19 cellular contexts compared by ENCODE assay signal in genomic region chrX:125090046-125090445, GRCh38.
DNase-seq lines count a peak whose midpoint lies in the region; ATAC-seq and TF ChIP-seq lines count a peak whose summit lies in the region.
"Had no signal": no experiment of that assay in that cellular context is flagged by ENCODE, and none has a peak within 500 bp of the region (broad histone marks: within the 10 kb centered on the region; RNA-seq: fewer than 3 reads in every experiment).

No MANE protein-coding gene starts in this region.

- no peaks in the 10 kb centered on the region for H3K9me2 ChIP-seq in MM.1S (replicated peaks; ENCODE audit: insufficient read depth, low read length)

- H3K9ac ChIP-seq in MM.1S (ENCODE audit: low read length), result no peak overlapping the region
- H3K9ac ChIP-seq: BLaER1 had no signal

- no peaks in the 10 kb centered on the region for H3K4me1 ChIP-seq in MM.1S (ENCODE audit: low read length)
- no peaks in the 10 kb centered on the region for H3K4me1 ChIP-seq in foreskin keratinocyte
- H3K4me1 ChIP-seq: BLaER1, colonic mucosa, SJSA1 had no signal

- no peaks in the 10 kb centered on the region for H3K36me3 ChIP-seq in MM.1S (replicated peaks; ENCODE audit: insufficient read depth, low read length)
- H3K36me3 ChIP-seq: BLaER1, colonic mucosa, SJSA1 had no signal

- H3K27me3 ChIP-seq in MM.1S (replicated peaks; ENCODE audit: insufficient read depth, low read length), result no peaks in the 10 kb centered on the region
- H3K27me3 ChIP-seq in foreskin keratinocyte, result no peaks in the 10 kb centered on the region
- H3K27me3 ChIP-seq: colonic mucosa, hepatocyte, SJSA1 had no signal

- no peak overlapping the region for H3K4me3 ChIP-seq in MM.1S (ENCODE audit: low read length)
- H3K4me3 ChIP-seq: BLaER1, colonic mucosa, hepatocyte, lung, SJSA1 had no signal

- H3K79me2 ChIP-seq in MM.1S (ENCODE audit: low read length), result no peaks in the 10 kb centered on the region
- H3K79me2 ChIP-seq: hepatocyte had no signal

- H3F3A ChIP-seq in MM.1S (ENCODE audit: insufficient read depth, low read length), result no peaks in the 10 kb centered on the region

- TF ChIP-seq CTCF in MM.1S (IDR thresholded peaks at IDR 0.05; ENCODE audit: low read length) (no peak), foreskin keratinocyte (conservative IDR thresholded peaks at IDR 0.05) (no peak), GM10266 (IDR thresholded peaks at IDR 0.05; ENCODE audit: control insufficient read depth, insufficient read depth, low read depth, missing control alignments) (no peak)

- no peak overlapping the region for H3K27ac ChIP-seq in MM.1S (ENCODE audit: low read length)
- H3K27ac ChIP-seq in foreskin keratinocyte, result no peak overlapping the region
- H3K27ac ChIP-seq: BLaER1, colonic mucosa, hepatocyte, HL-60, SJSA1 had no signal

- no peak overlapping the region for H2AFZ ChIP-seq in MM.1S (ENCODE audit: low read length)
- H2AFZ ChIP-seq: hepatocyte had no signal

- peak; percentile 67 for ATAC-seq in foreskin keratinocyte
- ATAC-seq: T-helper 17 cell had no signal

- DNase-seq in NCI-H2029 (lab: John Stamatoyannopoulos, UW) (peak; percentile 37), NCI-H2029 treated with DMSO at 0.1 percent for 48 hours (lab: John Stamatoyannopoulos, UW) (no peak), MM.1S (peak; percentile 14), NCI-H446 (lab: John Stamatoyannopoulos, UW) (peak; percentile 2 to 48), foreskin keratinocyte (peak; percentile 1 to 24), DMS79 (lab: John Stamatoyannopoulos, UW) (no peak), GM10266 (ENCODE audit: extremely low spot score) (no peak)
- no peak for DNase-seq in stimulated activated CD4-positive, alpha-beta T cell treated with anti-CD3 and anti-CD28 coated beads, Interleukin-12 subunit alpha, Interleukin-12 subunit beta, amount 100 ng/mL, for 4 hours
- DNase-seq: activated T-cell treated with anti-CD3 and anti-CD28 coated beads, Interleukin-2, amount 50 U/mL, for 48 hours; colonic mucosa; DMS79 treated with DMSO at 0.1 percent for 48 hours; NCI-H526; substantia nigra; T-helper 17 cell had no signal

- no peak overlapping the region for H3K4me2 ChIP-seq in MM.1S (ENCODE audit: low read depth, low read length)
- H3K4me2 ChIP-seq: BLaER1, hepatocyte had no signal

- no peaks in the 10 kb centered on the region for H3K9me3 ChIP-seq in MM.1S (replicated peaks; ENCODE audit: insufficient read depth, low read length)
- H3K9me3 ChIP-seq: BLaER1, colonic mucosa, SJSA1 had no signal

- H4K20me1 ChIP-seq in MM.1S (ENCODE audit: insufficient read depth, low read length), result no peaks in the 10 kb centered on the region
- H4K20me1 ChIP-seq: BLaER1 had no signal

Comparison
In these comparisons a context has a peak if more than half of its experiments do, and no peak if none do; other contexts are left out.
1. DNase-seq: peak in NCI-H2029 (single experiment), MM.1S (single experiment), NCI-H446 (2 of 2) and foreskin keratinocyte (2 of 2); none in NCI-H2029 treated with DMSO at 0.1 percent for 48 hours (single experiment), DMS79 (single experiment), stimulated activated CD4-positive, alpha-beta T cell treated with anti-CD3 and anti-CD28 coated beads, Interleukin-12 subunit alpha, Interleukin-12 subunit beta, amount 100 ng/mL, for 4 hours (single experiment) and GM10266 (single experiment).